8 cellular contexts compared by ENCODE assay signal in genomic region chr5:142717582-142718215, GRCh38. TPM values are rescaled to one million over a fixed set of nuclear protein-coding genes. Genes with fewer than 3 reads are reported as not detected.
DNase-seq lines count a peak whose midpoint lies in the region.

No MANE protein-coding gene starts in this region.

- no peak overlapping the region for H2BK120ac ChIP-seq in mesenchymal stem cell (ENCODE audit: low read depth, low read length)

- no peaks in the 10 kb centered on the region for H3K9me2 ChIP-seq in GM23248 (ENCODE audit: insufficient read depth)

- peak; percentile 71 for DNase-seq in CD1c-positive myeloid dendritic cell (ENCODE audit: extremely low spot score)
- DNase-seq in GM23248 = peak; percentile 84
- DNase-seq in NOMO-1 treated with DMSO at 0.1 percent for 48 hours (lab: John Stamatoyannopoulos, UW; ENCODE audit: unreplicated experiment) = peak; percentile 65
- DNase-seq in dedifferentiated amniotic fluid mesenchymal stem cell (ENCODE audit: extremely low spot score) = peak; percentile 64
- DNase-seq in mesenchymal stem cell = peak; percentile 67
- DNase-seq in GM19240 (ENCODE audit: insufficient read length, low spot score) = no peak
- no peak for DNase-seq in ecto neural progenitor cell (ENCODE audit: low spot score)
- DNase-seq in occipital lobe (lab: John Stamatoyannopoulos, UW) = no peak

- no peak overlapping the region for H4K91ac ChIP-seq in mesenchymal stem cell (ENCODE audit: low read length)

- peak overlapping the region in 1 of 2 experiments; percentile 59 for H3K18ac ChIP-seq in mesenchymal stem cell (ENCODE audit: low read depth in 1 of 2, low read length in 2 of 2)

- no peaks in the 10 kb centered on the region for H3K79me1 ChIP-seq in mesenchymal stem cell (replicated peaks; ENCODE audit: low read length, poor library complexity, severe bottlenecking)

- H3F3A ChIP-seq in GM23248 (ENCODE audit: insufficient read depth) = peaks cover 8% of the 10 kb centered on the region

- H3K4me3 ChIP-seq in GM23248 = no peak overlapping the region
- no peak overlapping the region for H3K4me3 ChIP-seq in mesenchymal stem cell (ENCODE audit: insufficient read depth in 1 of 2, low read depth in 1 of 2, low read length in 2 of 2)

- H3K27ac ChIP-seq in GM23248 (peak overlapping the region; percentile 45), mesenchymal stem cell (ENCODE audit: low read length, poor library complexity, severe bottlenecking) (no peak overlapping the region)

- H4K20me1 ChIP-seq in GM23248 (ENCODE audit: insufficient read depth) = no peaks in the 10 kb centered on the region

- H3K4ac ChIP-seq in mesenchymal stem cell (ENCODE audit: low read depth in 1 of 2, low read length in 2 of 2) = peak overlapping the region in 1 of 2 experiments; percentile 21

- H2AFZ ChIP-seq in GM23248 = peak overlapping the region; percentile 29
- H2AFZ ChIP-seq in mesenchymal stem cell (ENCODE audit: low read depth, low read length) = no peak overlapping the region

- H3K9ac ChIP-seq in GM23248 = no peak overlapping the region
- H3K9ac ChIP-seq in mesenchymal stem cell (ENCODE audit: low read length) = peak overlapping the region; percentile 66

- no peak overlapping the region for H3K4me2 ChIP-seq in GM23248 (ENCODE audit: unreplicated experiment)
- no peak overlapping the region for H3K4me2 ChIP-seq in mesenchymal stem cell (ENCODE audit: low read length, poor library complexity, severe bottlenecking)

- H2AK5ac ChIP-seq in mesenchymal stem cell (ENCODE audit: low read length, severe bottlenecking) = no peak overlapping the region

- H3K14ac ChIP-seq in mesenchymal stem cell (ENCODE audit: low read length in 2 of 2) = no peak overlapping the region

- 56 to 58% methylated on average over 11 of the region's 11 CpGs for WGBS in GM23248 (ENCODE audit: low coverage in 1 of 2, low lambda C conversion rate in 2 of 2, missing lambda C conversion rate in 2 of 2), 2 experiments
- WGBS in mesenchymal stem cell = 68% methylated on average over 11 of the region's 11 CpGs

- peaks cover 17% of the 10 kb centered on the region for H3K4me1 ChIP-seq in GM23248 (ENCODE audit: insufficient read depth)
- H3K4me1 ChIP-seq in mesenchymal stem cell (ENCODE audit: control insufficient read depth, insufficient read depth, low read depth, low read length) = peaks cover 11% of the 10 kb centered on the region

- in situ Hi-C loops in GM23248 (cut with MboI) = no loop called here

- H4K8ac ChIP-seq in mesenchymal stem cell (ENCODE audit: low read length) = no peak overlapping the region

- no peaks in the 10 kb centered on the region for H3K79me2 ChIP-seq in GM23248 (ENCODE audit: insufficient read depth)

- no peak overlapping the region for H2BK15ac ChIP-seq in mesenchymal stem cell (ENCODE audit: low read depth, poor library complexity, severe bottlenecking)

- no peaks in the 10 kb centered on the region for H3K36me3 ChIP-seq in GM23248 (ENCODE audit: low read depth)
- H3K36me3 ChIP-seq in mesenchymal stem cell (ENCODE audit: control insufficient read depth in 1 of 2, insufficient read depth in 2 of 2, low read depth in 1 of 2, low read length in 2 of 2) = no peaks in the 10 kb centered on the region

- H3K23ac ChIP-seq in mesenchymal stem cell (ENCODE audit: low read length in 2 of 2) = no peak overlapping the region

- H3K27me3 ChIP-seq in GM23248 (replicated peaks; ENCODE audit: insufficient read depth) (no peaks in the 10 kb centered on the region), mesenchymal stem cell (ENCODE audit: control insufficient read depth in 1 of 2, insufficient read depth in 1 of 2, low read length in 2 of 2) (no peaks in the 10 kb centered on the region)

- no peak overlapping the region for H2BK12ac ChIP-seq in mesenchymal stem cell (ENCODE audit: low read length in 2 of 2)

- H3K9me3 ChIP-seq in GM23248 (ENCODE audit: low read depth) = no peaks in the 10 kb centered on the region
- H3K9me3 ChIP-seq in mesenchymal stem cell (ENCODE audit: control insufficient read depth, low read length) = no peaks in the 10 kb centered on the region

- no peak overlapping the region for H2BK5ac ChIP-seq in mesenchymal stem cell (ENCODE audit: low read depth, low read length, poor library complexity, severe bottlenecking)

RNA-seq across cellular contexts. Expression of gene FGF1, which starts 31.8 kb away (rescaled TPM):
- total RNA-seq in GM23248 (2014; rRNA removed; shearing (Covaris generic)) = 9.2 and 13.8 TPM in 2 replicates
- polyA plus RNA-seq in GM23248 (2016; fragmentation: Nextera tagmentation; extraction: Ambion mirVana) = 27.7 and 29.6 TPM in 2 replicates
- 1.3 TPM for polyA plus RNA-seq in mesenchymal stem cell (2013, experiment 1 of 2)
- polyA plus RNA-seq in mesenchymal stem cell (2013, experiment 2 of 2) = 1.8 TPM
- total RNA-seq in occipital lobe = 6.9 TPM

RNA-seq across cellular contexts. Expression of gene ARHGAP26, which starts 52.5 kb away (rescaled TPM):
- 1.6 and 8.3 TPM in 2 replicates for total RNA-seq in GM23248 (2014; rRNA removed; shearing (Covaris generic))
- 1.7 and 1.9 TPM in 2 replicates for polyA plus RNA-seq in GM23248 (2016; fragmentation: Nextera tagmentation; extraction: Ambion mirVana)
- 0.86 TPM for polyA plus RNA-seq in mesenchymal stem cell (2013, experiment 1 of 2)
- 1.0 TPM for polyA plus RNA-seq in mesenchymal stem cell (2013, experiment 2 of 2)
- total RNA-seq in occipital lobe = 10.6 TPM

Comparison
In these comparisons a context has a peak if more than half of its experiments do, and no peak if none do; other contexts are left out.
1. DNase-seq: peak in CD1c-positive myeloid dendritic cell (single experiment), GM23248 (single experiment), NOMO-1 treated with DMSO at 0.1 percent for 48 hours (single experiment), dedifferentiated amniotic fluid mesenchymal stem cell (single experiment) and mesenchymal stem cell (single experiment); none in GM19240 (single experiment), ecto neural progenitor cell (single experiment) and occipital lobe (single experiment).